In the genomic region with DNA sequence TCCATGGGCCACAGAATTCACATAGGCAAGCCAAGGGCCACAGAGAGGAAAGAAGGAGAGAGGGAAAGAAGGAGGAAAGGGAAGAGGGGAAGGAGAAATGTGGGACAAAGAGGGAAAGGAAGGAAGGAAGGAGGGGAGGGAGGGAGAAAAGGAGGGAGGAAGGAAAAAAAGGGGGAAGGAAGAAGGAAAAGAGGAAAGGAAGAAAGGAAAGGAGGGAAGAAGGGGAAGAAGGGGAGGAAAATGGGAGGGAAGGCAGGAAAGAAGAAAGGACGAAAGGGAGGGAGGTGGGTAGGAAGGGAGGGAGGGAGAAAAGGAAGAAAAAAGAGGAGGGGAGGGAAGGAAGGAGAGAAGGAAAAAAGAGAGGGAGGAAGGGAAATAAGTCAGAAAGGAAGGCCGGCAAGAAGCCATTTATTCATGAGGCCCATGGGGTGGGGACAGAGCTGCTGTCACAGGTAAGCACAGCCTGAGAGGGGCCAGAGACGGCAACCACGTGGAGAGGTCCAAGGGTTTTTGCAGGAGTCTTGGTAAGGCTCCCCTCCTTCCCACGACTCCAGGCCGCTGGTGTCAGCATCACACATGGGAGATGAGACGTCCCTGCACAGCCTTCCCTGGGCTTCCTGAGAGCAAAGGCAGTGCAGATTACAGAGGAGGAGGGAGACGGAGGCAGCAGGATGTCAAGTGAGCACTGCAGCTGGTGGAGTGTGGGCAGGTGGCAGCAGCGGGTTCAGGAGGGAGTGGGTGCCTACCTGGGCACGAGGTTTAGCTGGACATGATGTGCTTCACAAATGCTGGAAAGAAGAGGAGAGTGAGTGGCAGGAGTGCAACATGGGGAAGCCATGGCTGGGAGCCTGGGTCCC, we compare ENCODE assay signal across 1 cellular context.
TF ChIP-seq lines count a peak whose summit lies in the region.

No MANE protein-coding gene starts in this region.

TF ChIP-seq in HepG2, 621 proteins besides CTCF, POLR2A, EP300 and RAD21:
- TF ChIP-seq NONO (IDR thresholded peaks at IDR 0.05) (0 out of 2 replicates have a peak, but pooled peaks have one; percentile 62), NONO (CRISPR knock-in tag; conservative IDR thresholded peaks at IDR 0.05) (no peak), PCBP2 (optimal IDR thresholded peaks at IDR 0.05; ENCODE audit: low read depth, low read length, poor library complexity, severe bottlenecking) (peak; percentile 84), ZNF83 (CRISPR knock-in tag; IDR thresholded peaks at IDR 0.05; ENCODE audit: borderline replicate concordance) (no peak), ZNF276 (CRISPR knock-in tag; IDR thresholded peaks at IDR 0.05; ENCODE audit: low read depth) (no peak)
